In the genomic region with DNA sequence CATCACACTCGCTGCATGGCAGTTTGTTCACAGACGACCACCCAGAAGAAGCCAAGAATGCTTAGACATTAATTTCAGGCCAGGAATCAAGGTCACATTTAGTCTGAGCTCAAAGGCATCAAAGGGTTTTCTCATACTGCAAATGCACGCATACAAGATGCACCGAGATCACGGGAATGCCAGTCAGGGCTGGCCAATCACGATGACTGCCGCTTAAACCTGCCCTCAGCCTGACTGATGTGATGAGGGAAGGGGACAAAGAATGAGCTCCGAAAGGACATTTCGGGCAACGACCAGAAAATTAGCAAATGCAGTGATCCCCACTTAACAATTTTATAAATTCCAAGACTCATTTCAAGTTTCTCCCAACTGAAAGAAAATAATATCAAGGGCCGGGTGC, we compare ENCODE assay signal across 32 cellular contexts.
"Had no signal": no experiment of that assay in that cellular context is flagged by ENCODE, and none has a peak within 500 bp of the region (broad histone marks: within the 10 kb centered on the region; RNA-seq: fewer than 3 reads in every experiment).

No MANE protein-coding gene starts in this region.

- H3K36me3 Mint-ChIP-seq: activated naive CD4-positive, alpha-beta T cell treated with anti-CD3 and anti-CD28 coated beads, Interleukin-2, amount 10 ng/mL, durations not matched to agents 7 days and 5 days; activated naive CD4-positive, alpha-beta T cell treated with anti-CD3 and anti-CD28 coated beads, Interleukin-2, amount 50 U/mL, for 72 hours; activated naive CD8-positive, alpha-beta T cell treated with anti-CD3 and anti-CD28 coated beads, Interleukin-2, amount 10 ng/mL, durations not matched to agents 7 days and 5 days had no signal

- H3K4me3 ChIP-seq: ascending aorta, breast epithelium, cardiac muscle cell, colonic mucosa, esophagus squamous epithelium, gastroesophageal sphincter had no signal

- DNase-seq: activated CD4-positive, alpha-beta memory T cell treated with anti-CD3 and anti-CD28 coated beads, Interleukin-2, amount 10 ng/mL, durations not matched to agents 7 days and 5 days; activated CD4-positive, alpha-beta T cell treated with anti-CD3 and anti-CD28 coated beads for 36 hours; activated CD4-positive, alpha-beta T cell treated with anti-CD3 and anti-CD28 coated beads, Interleukin-2, amount 10 ng/mL, durations not matched to agents 24 days and 14 days; activated CD4-positive, CD25-positive, alpha-beta regulatory T cell; activated CD4-positive, CD25-positive, alpha-beta regulatory T cell treated with anti-CD3 and anti-CD28 coated beads, Interleukin-2, amount 50 U/mL, for 72 hours; activated CD8-positive, alpha-beta memory T cell treated with anti-CD3 and anti-CD28 coated beads, Interleukin-2, amount 50 U/mL, for 48 hours; activated gamma-delta T cell; activated naive CD4-positive, alpha-beta T cell; activated naive CD4-positive, alpha-beta T cell treated with anti-CD3 and anti-CD28 coated beads, Interleukin-2, amount 10 ng/mL, durations not matched to agents 7 days and 5 days; activated naive CD8-positive, alpha-beta T cell treated with anti-CD3 and anti-CD28 coated beads, Interleukin-2, amount 10 ng/mL, durations not matched to agents 7 days and 5 days; activated T-cell treated with anti-CD3 and anti-CD28 coated beads for 4 hours; activated T-cell treated with anti-CD3 and anti-CD28 coated beads, Interleukin-2, amount 50 U/mL, for 24 hours; activated T-cell treated with anti-CD3 and anti-CD28 coated beads, Interleukin-2, amount 50 U/mL, for 72 hours; central memory CD4-positive, alpha-beta T cell; cerebellar nuclear complex; colonic mucosa; effector CD8-positive, alpha-beta T cell; esophagus squamous epithelium; foreskin melanocyte; head of caudate nucleus; T-helper 1 cell; T-helper 17 cell; T1000; WERI-Rb-1 had no signal

- H3K27me3 Mint-ChIP-seq: brain had no signal

- H3K27ac Mint-ChIP-seq: activated CD4-positive, alpha-beta memory T cell treated with anti-CD3 and anti-CD28 coated beads, Interleukin-2, amount 10 ng/mL, durations not matched to agents 7 days and 5 days; activated CD4-positive, alpha-beta T cell treated with anti-CD3 and anti-CD28 coated beads for 36 hours; activated CD4-positive, alpha-beta T cell treated with anti-CD3 and anti-CD28 coated beads, Interleukin-2, amount 10 ng/mL, durations not matched to agents 24 days and 14 days; activated naive CD4-positive, alpha-beta T cell treated with anti-CD3 and anti-CD28 coated beads, Interleukin-2, amount 10 ng/mL, durations not matched to agents 7 days and 5 days; activated naive CD4-positive, alpha-beta T cell treated with anti-CD3 and anti-CD28 coated beads, Interleukin-2, amount 50 U/mL, for 72 hours; activated naive CD8-positive, alpha-beta T cell treated with anti-CD3 and anti-CD28 coated beads, Interleukin-2, amount 10 ng/mL, durations not matched to agents 7 days and 5 days; activated T-cell treated with anti-CD3 and anti-CD28 coated beads, Interleukin-2, amount 50 U/mL, for 24 hours; activated T-cell treated with anti-CD3 and anti-CD28 coated beads, Interleukin-2, amount 50 U/mL, for 72 hours; T-helper 17 cell; T-helper 2 cell treated with Interferon-gamma antibody and Interleukin-4, amounts not matched to agents 5 μg/mL and 100 μg/mL, for 36 hours had no signal

- ATAC-seq: activated CD4-positive, alpha-beta T cell treated with anti-CD3 and anti-CD28 coated beads for 36 hours; activated naive CD4-positive, alpha-beta T cell treated with anti-CD3 and anti-CD28 coated beads, Interleukin-2, amount 50 U/mL, for 72 hours; activated T-cell treated with anti-CD3 and anti-CD28 coated beads, Interleukin-2, amount 50 U/mL, for 72 hours; gastroesophageal sphincter; T-helper 17 cell had no signal

- H3K27me3 ChIP-seq: ascending aorta, breast epithelium, cardiac muscle cell, colonic mucosa, esophagus squamous epithelium, gastroesophageal sphincter had no signal

- H3K4me3 Mint-ChIP-seq: activated CD4-positive, alpha-beta memory T cell treated with anti-CD3 and anti-CD28 coated beads, Interleukin-2, amount 10 ng/mL, durations not matched to agents 7 days and 5 days; activated CD4-positive, alpha-beta T cell treated with anti-CD3 and anti-CD28 coated beads for 36 hours; activated CD4-positive, alpha-beta T cell treated with anti-CD3 and anti-CD28 coated beads, Interleukin-2, amount 10 ng/mL, durations not matched to agents 24 days and 14 days; activated naive CD4-positive, alpha-beta T cell treated with anti-CD3 and anti-CD28 coated beads, Interleukin-2, amount 10 ng/mL, durations not matched to agents 7 days and 5 days; activated naive CD8-positive, alpha-beta T cell treated with anti-CD3 and anti-CD28 coated beads, Interleukin-2, amount 10 ng/mL, durations not matched to agents 7 days and 5 days; activated T-cell treated with anti-CD3 and anti-CD28 coated beads, Interleukin-2, amount 50 U/mL, for 24 hours; activated T-cell treated with anti-CD3 and anti-CD28 coated beads, Interleukin-2, amount 50 U/mL, for 72 hours; brain; T-helper 17 cell; T-helper 2 cell treated with Interferon-gamma antibody and Interleukin-4, amounts not matched to agents 5 μg/mL and 100 μg/mL, for 36 hours had no signal

- H3K9me3 Mint-ChIP-seq: activated CD4-positive, alpha-beta memory T cell treated with anti-CD3 and anti-CD28 coated beads, Interleukin-2, amount 10 ng/mL, durations not matched to agents 7 days and 5 days; activated CD4-positive, alpha-beta T cell treated with anti-CD3 and anti-CD28 coated beads, Interleukin-2, amount 10 ng/mL, durations not matched to agents 24 days and 14 days; activated naive CD4-positive, alpha-beta T cell treated with anti-CD3 and anti-CD28 coated beads, Interleukin-2, amount 10 ng/mL, durations not matched to agents 7 days and 5 days; activated naive CD4-positive, alpha-beta T cell treated with anti-CD3 and anti-CD28 coated beads, Interleukin-2, amount 50 U/mL, for 72 hours; activated naive CD8-positive, alpha-beta T cell treated with anti-CD3 and anti-CD28 coated beads, Interleukin-2, amount 10 ng/mL, durations not matched to agents 7 days and 5 days; activated T-cell treated with anti-CD3 and anti-CD28 coated beads, Interleukin-2, amount 50 U/mL, for 24 hours; activated T-cell treated with anti-CD3 and anti-CD28 coated beads, Interleukin-2, amount 50 U/mL, for 72 hours; brain; T-helper 2 cell treated with Interferon-gamma antibody and Interleukin-4, amounts not matched to agents 5 μg/mL and 100 μg/mL, for 36 hours had no signal

- H3K9me3 ChIP-seq: ascending aorta, breast epithelium, colonic mucosa, esophagus squamous epithelium, gastroesophageal sphincter had no signal

- H3K27ac ChIP-seq: ascending aorta, breast epithelium, cardiac muscle cell, colonic mucosa, epithelial cell of prostate, esophagus squamous epithelium, gastroesophageal sphincter, WERI-Rb-1 had no signal

- H3K36me3 ChIP-seq: breast epithelium, cardiac muscle cell, colonic mucosa had no signal

- H3K4me1 Mint-ChIP-seq: activated CD4-positive, alpha-beta memory T cell treated with anti-CD3 and anti-CD28 coated beads, Interleukin-2, amount 10 ng/mL, durations not matched to agents 7 days and 5 days; activated CD4-positive, alpha-beta T cell treated with anti-CD3 and anti-CD28 coated beads for 36 hours; activated CD4-positive, alpha-beta T cell treated with anti-CD3 and anti-CD28 coated beads, Interleukin-2, amount 10 ng/mL, durations not matched to agents 24 days and 14 days; activated naive CD4-positive, alpha-beta T cell treated with anti-CD3 and anti-CD28 coated beads, Interleukin-2, amount 10 ng/mL, durations not matched to agents 7 days and 5 days; activated naive CD8-positive, alpha-beta T cell treated with anti-CD3 and anti-CD28 coated beads, Interleukin-2, amount 10 ng/mL, durations not matched to agents 7 days and 5 days; T-helper 17 cell had no signal
